21 cellular contexts compared by ENCODE assay signal in genomic region chrX:107955337-107955736, GRCh38. TPM values are rescaled to one million over a fixed set of nuclear protein-coding genes. Genes with fewer than 3 reads are reported as not detected.
"Had no signal": no experiment of that assay in that cellular context is flagged by ENCODE, and none has a peak within 500 bp of the region (broad histone marks: within the 10 kb centered on the region; RNA-seq: fewer than 3 reads in every experiment).

No MANE protein-coding gene starts in this region.

RNA-seq across cellular contexts. Expression of gene TEX13B, which starts 26.8 kb away (rescaled TPM):
- total RNA-seq: activated naive CD4-positive, alpha-beta T cell treated with anti-CD3 and anti-CD28 coated beads for 36 hours; activated naive CD4-positive, alpha-beta T cell treated with anti-CD3 and anti-CD28 coated beads, Interleukin-2, amount 50 U/mL, for 72 hours; activated naive CD8-positive, alpha-beta T cell treated with anti-CD3 and anti-CD28 coated beads for 36 hours; activated naive CD8-positive, alpha-beta T cell treated with anti-CD3 and anti-CD28 coated beads, Interleukin-2, amount 10 ng/mL, durations not matched to agents 7 days and 5 days; activated T-cell treated with anti-CD3 and anti-CD28 coated beads, Interleukin-2, amount 50 U/mL, for 4 hours; activated T-cell treated with anti-CD3 and anti-CD28 coated beads, Interleukin-2, amount 50 U/mL, for 72 hours; activated T-helper 1 cell treated with anti-CD3 and anti-CD28 coated beads, Interleukin-12 subunit alpha, Interleukin-12 subunit beta, Interleukin-2, Interleukin-4 antibody, amounts not matched to agents 30 ng/mL and 10 ng/mL and 1 ng/mL, durations not matched to agents 14 hours and 24 hours and 36 hours; activated T-helper 17 cell treated with anti-CD3 and anti-CD28 coated beads, Interleukin-2, amount 50 U/mL, for 72 hours; activated T-helper 2 cell treated with anti-CD3 and anti-CD28 coated beads, Interferon-gamma antibody, Interleukin-2, Interleukin-4, amounts not matched to agents 10 μg/mL and 5 μg/mL and 100 μg/mL, durations not matched to agents 14 hours and 24 hours and 36 hours; adrenal gland; aorta; ascending aorta; astrocyte; body of pancreas; breast epithelium; bronchial epithelial cell; cardiac muscle cell; cardiac septum; cerebellum; chondrocyte had no signal
- polyA plus RNA-seq: adipose tissue, adrenal gland, aorta, cardiac muscle cell had no signal
